ENCODE assay signal across 8 cellular contexts in genomic region chrX:155094468-155095061, GRCh38. TPM values are rescaled to one million over a fixed set of nuclear protein-coding genes. Genes with fewer than 3 reads are reported as not detected.
DNase-seq lines count a peak whose midpoint lies in the region; ATAC-seq, FAIRE-seq and TF ChIP-seq lines count a peak whose summit lies in the region.

No MANE protein-coding gene starts in this region.

- CTCF ChIA-PET in SK-N-SH (lab: Yijun Ruan, JAX): interaction anchor here (0.6 to 2.3 kb wide), 20 partner anchors 9 to 567 kb away, joined by 3 to 10 read pairs (median 4); no protein-coding TSS in a partner anchor

- H3K4me3 ChIP-seq in SK-N-SH (ENCODE audit: low read depth in 2 of 2, low read length in 1 of 2) (no peak overlapping the region), esophagus muscularis mucosa (no peak overlapping the region), psoas muscle (no peak overlapping the region)

- intact Hi-C loops in esophagus muscularis mucosa (cut with DNase I) (loop anchor here (10.0 kb wide), 1 partner anchor 120 kb away; the partner anchor contains the start of gene VBP1), psoas muscle (cut with DNase I) (loop anchor here in 1 of 2 donors (5.0 kb wide), 1 partner anchor 728 kb away; no protein-coding TSS in a partner anchor)

- H3K4me1 ChIP-seq in SK-N-SH (ENCODE audit: control insufficient read depth in 1 of 2, insufficient read depth in 2 of 2, low read depth in 1 of 2, low read length in 1 of 2) (no peaks in the 10 kb centered on the region), esophagus muscularis mucosa (no peaks in the 10 kb centered on the region), psoas muscle (no peaks in the 10 kb centered on the region)

- H3K9ac ChIP-seq in SK-N-SH: no peak overlapping the region

- H3K9me2 ChIP-seq in SK-N-SH: no peaks in the 10 kb centered on the region

- no peaks in the 10 kb centered on the region for H3K79me2 ChIP-seq in SK-N-SH (ENCODE audit: insufficient read depth)

- no peaks in the 10 kb centered on the region for H3F3A ChIP-seq in SK-N-SH (replicated peaks; ENCODE audit: insufficient read depth)

- ATAC-seq in HG03354 (IDR thresholded peaks at IDR 0.05; ENCODE audit: poor library complexity, severe bottlenecking, unreplicated experiment) (peak; percentile 93), psoas muscle (no peak)

- H3K9me3 ChIP-seq in SK-N-SH (no peaks in the 10 kb centered on the region), esophagus muscularis mucosa (no peaks in the 10 kb centered on the region), psoas muscle (no peaks in the 10 kb centered on the region)

- 59% methylated on average over 4 of the region's 4 CpGs for WGBS in SK-N-SH (ENCODE audit: low lambda C conversion rate)
- 31% methylated on average over 4 of the region's 4 CpGs for WGBS in esophagus muscularis mucosa
- 44 to 57% (median 49%) methylated on average over 4 of the region's 4 CpGs for WGBS in psoas muscle, 3 donors

- H3K27me3 ChIP-seq in SK-N-SH (ENCODE audit: insufficient read depth) (no peaks in the 10 kb centered on the region), esophagus muscularis mucosa (no peaks in the 10 kb centered on the region), psoas muscle (ENCODE audit: insufficient read depth in 3 of 3, low read length in 2 of 3) (no peaks in the 10 kb centered on the region)

- peak; percentile 18 for DNase-seq in A172 (ENCODE audit: low spot score)
- no peak for DNase-seq in D721Med (ENCODE audit: insufficient read length, low spot score)
- peak; percentile 57 for DNase-seq in SK-N-SH
- no peak for DNase-seq in esophagus muscularis mucosa (ENCODE audit: extremely low spot score)
- no peak for DNase-seq in psoas muscle
- DNase-seq in frontal cortex (ENCODE audit: low spot score in 2 of 2): no peak
- no peak for DNase-seq in NCI-H187 treated with DMSO at 0.1 percent for 48 hours (lab: John Stamatoyannopoulos, UW)

- TF ChIP-seq RAD21 in SK-N-SH (IDR thresholded peaks at IDR 0.05; ENCODE audit: low read length): peak; percentile 60

- TF ChIP-seq CTCF in D721Med (IDR thresholded peaks at IDR 0.05; ENCODE audit: insufficient read depth, missing control alignments) (peak; percentile 47), SK-N-SH (IDR thresholded peaks at IDR 0.05) (peak; percentile 78), esophagus muscularis mucosa (IDR thresholded peaks at IDR 0.05) (peak; percentile 53 to 62 (median 53)), psoas muscle (IDR thresholded peaks at IDR 0.05) (peak; percentile 63)

- H3K36me3 ChIP-seq in SK-N-SH (replicated peaks in 1 of 2; ENCODE audit: control insufficient read depth in 1 of 2, insufficient read depth in 2 of 2, low read length in 1 of 2): peaks cover 0 to 3% of the 10 kb centered on the region in 2 experiments
- peaks cover 0 to 15% (median 6%) of the 10 kb centered on the region in 4 donors for H3K36me3 ChIP-seq in esophagus muscularis mucosa
- peaks cover 0 to 36% of the 10 kb centered on the region in 2 donors for H3K36me3 ChIP-seq in psoas muscle (ENCODE audit: insufficient read depth in 1 of 2, low read depth in 1 of 2)

- no peak for TF ChIP-seq POLR2A in esophagus muscularis mucosa (IDR thresholded peaks at IDR 0.05; ENCODE audit: low read depth)

- H3K27ac ChIP-seq in SK-N-SH (ENCODE audit: low read depth in 2 of 2, low read length in 1 of 2) (no peak overlapping the region), esophagus muscularis mucosa (replicated peaks in 1 of 4) (no peak overlapping the region), psoas muscle (no peak overlapping the region)

- POLR2A ChIA-PET in SK-N-SH (lab: Yijun Ruan, JAX): interaction anchor here (0.6 kb wide), 1 partner anchor 122 kb away, joined by 3 read pairs; no protein-coding TSS in a partner anchor

- H3K4me2 ChIP-seq in SK-N-SH: no peak overlapping the region

- H2AFZ ChIP-seq in SK-N-SH (ENCODE audit: low read depth): no peak overlapping the region

- H4K20me1 ChIP-seq in SK-N-SH (ENCODE audit: insufficient read depth): no peaks in the 10 kb centered on the region

- FAIRE-seq in D721Med (lab: Jason Lieb, UNC) (peak; percentile 32), frontal cortex (lab: Jason Lieb, UNC) (no peak)

- no peak for TF ChIP-seq EP300 in SK-N-SH (IDR thresholded peaks at IDR 0.05; ENCODE audit: borderline replicate concordance in 1 of 2, low read depth in 1 of 2, low read length in 1 of 2)
- TF ChIP-seq EP300 in esophagus muscularis mucosa (IDR thresholded peaks at IDR 0.05): no peak

TF ChIP-seq in SK-N-SH, 30 proteins besides CTCF, POLR2A, EP300 and RAD21:
- TF ChIP-seq SMC3 (IDR thresholded peaks at IDR 0.05; ENCODE audit: low read depth, low read length): peak; percentile 57
- no peak for TF ChIP-seq NRF1 (IDR thresholded peaks at IDR 0.05; ENCODE audit: low read depth, low read length)

RNA-seq across cellular contexts. Expression of gene BRCC3, which starts 23.3 kb away (rescaled TPM):
- total RNA-seq in A172 (2014; rRNA removed; shearing (Covaris generic)): 20.9 and 29.6 TPM in 2 replicates
- polyA plus RNA-seq in SK-N-SH (2012; rRNA removed): 11.2 and 16.6 TPM in 2 replicates
- polyA plus RNA-seq in SK-N-SH (2012; cell fraction: cytosol; rRNA removed): 15.2 and 16.1 TPM in 2 replicates
- 4.5 and 11.0 TPM in 2 replicates for polyA plus RNA-seq in SK-N-SH (2012; cell fraction: nucleus; rRNA removed)
- 10 to 100 TPM; 10.9 to 18.8 (median 16.8) TPM for total RNA-seq in esophagus muscularis mucosa
- total RNA-seq in psoas muscle: 10 to 100 TPM; 12.9 to 16.8 (median 15.2) TPM
- polyA plus RNA-seq in psoas muscle: 10 to 100 TPM in 1 of 3 donors, 1 to 10 TPM in 2; 7.3 to 18.2 (median 8.4) TPM
- total RNA-seq in frontal cortex: 18.3 TPM

RNA-seq across cellular contexts. Expression of gene CMC4, which starts 23.6 kb away (rescaled TPM):
- total RNA-seq in A172 (2014; rRNA removed; shearing (Covaris generic)): 25.6 and 38.7 TPM in 2 replicates
- polyA plus RNA-seq in SK-N-SH (2012; rRNA removed) (11.8 and 12.0 TPM in 2 replicates), psoas muscle (10 to 100 TPM; 12.5 to 23.9 (median 19.2) TPM)
- 12.8 and 13.3 TPM in 2 replicates for polyA plus RNA-seq in SK-N-SH (2012; cell fraction: cytosol; rRNA removed)
- polyA plus RNA-seq in SK-N-SH (2012; cell fraction: nucleus; rRNA removed): 7.7 and 8.1 TPM in 2 replicates
- total RNA-seq in esophagus muscularis mucosa (10 to 100 TPM; 28.0 to 36.3 (median 32.9) TPM), psoas muscle (10 to 100 TPM in 2 of 4 donors, 1 to 10 TPM in 2; 6.2 to 13.0 (median 10.8) TPM), frontal cortex (3.3 TPM)

RNA-seq across cellular contexts. Expression of gene MTCP1, which starts 23.6 kb away (rescaled TPM):
- 3.8 and 9.3 TPM in 2 replicates for total RNA-seq in A172 (2014; rRNA removed; shearing (Covaris generic))
- 3.7 and 4.9 TPM in 2 replicates for polyA plus RNA-seq in SK-N-SH (2012; rRNA removed)
- polyA plus RNA-seq in SK-N-SH (2012; cell fraction: cytosol; rRNA removed): 3.6 and 11.9 TPM in 2 replicates
- polyA plus RNA-seq in SK-N-SH (2012; cell fraction: nucleus; rRNA removed): 8.2 and 16.0 TPM in 2 replicates
- 1 to 10 TPM; 2.5 to 4.4 (median 4.2) TPM for total RNA-seq in esophagus muscularis mucosa
- total RNA-seq in psoas muscle: 10 to 100 TPM; 10.5 to 22.9 (median 18.0) TPM
- 1 to 10 TPM; 2.3 to 6.2 (median 6.0) TPM for polyA plus RNA-seq in psoas muscle
- 10.2 TPM for total RNA-seq in frontal cortex

Comparison
In these comparisons a context has a peak if more than half of its experiments do, and no peak if none do; other contexts are left out.
1. DNase-seq: peak in A172 (single experiment) and SK-N-SH (single experiment); none in D721Med (single experiment), esophagus muscularis mucosa (single experiment), psoas muscle (0 of 2), frontal cortex (0 of 2) and NCI-H187 treated with DMSO at 0.1 percent for 48 hours (single experiment).
2. Peak in every context shown above with its lines, with median percentiles within 50 percentile points of each other: CTCF ChIP-seq.